In genomic region chr12:87928046-87928445, GRCh38 we compare ENCODE assay signal across 9 cellular contexts.
"Had no signal": no experiment of that assay in that cellular context is flagged by ENCODE, and none has a peak within 500 bp of the region (broad histone marks: within the 10 kb centered on the region; RNA-seq: fewer than 3 reads in every experiment).

No MANE protein-coding gene starts in this region.

- H3K4me1 ChIP-seq: HAP-1 had no signal

- H3K27ac ChIP-seq: GM23248, HL-60 had no signal

- H3K9me3 Mint-ChIP-seq: HFFc6 had no signal

- H3K4me3 Mint-ChIP-seq: HFFc6 had no signal

- H3K27ac Mint-ChIP-seq: HFFc6 had no signal

- DNase-seq: GM23248, GOT3, H7, HFFc6 had no signal

- ATAC-seq: HCT116, HepG2, K562 had no signal

- H3K9ac ChIP-seq: GM23248 had no signal

- H3K9me3 ChIP-seq: HAP-1 had no signal

- H3K36me3 ChIP-seq: HAP-1 had no signal

- H3K4me3 ChIP-seq: GM23248, HAP-1, K562 had no signal

- H2AFZ ChIP-seq: GM23248 had no signal
